ENCODE assay signal across 13 cellular contexts in the genomic region with DNA sequence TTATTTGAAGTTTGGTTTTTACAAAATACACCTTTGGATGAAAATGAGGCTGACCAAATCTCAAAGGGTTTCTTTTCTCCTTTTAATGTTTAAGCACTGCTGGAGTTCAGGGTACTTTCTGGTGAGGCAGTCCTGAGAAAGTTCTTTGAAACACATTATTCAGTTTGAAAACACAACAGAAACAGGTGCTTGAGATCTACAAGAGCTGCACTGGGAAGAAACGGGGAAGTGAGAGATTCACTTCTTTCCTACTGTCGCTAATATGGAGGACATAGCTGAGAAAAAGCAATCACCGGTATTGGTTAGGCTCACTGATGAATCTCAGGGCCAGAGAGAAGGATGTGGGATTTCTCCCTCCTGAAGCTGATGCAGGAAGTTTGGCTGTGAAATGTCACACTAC. TPM values are rescaled to one million over a fixed set of nuclear protein-coding genes. Genes with fewer than 3 reads are reported as not detected.
DNase-seq lines count a peak whose midpoint lies in the region; ATAC-seq, FAIRE-seq and TF ChIP-seq lines count a peak whose summit lies in the region.
"Had no signal": no experiment of that assay in that cellular context is flagged by ENCODE, and none has a peak within 500 bp of the region (broad histone marks: within the 10 kb centered on the region; RNA-seq: fewer than 3 reads in every experiment).

No MANE protein-coding gene starts in this region.

- H3K27ac ChIP-seq in MM.1S (ENCODE audit: low read length): no peak overlapping the region
- no peak overlapping the region for H3K27ac ChIP-seq in A673 (ENCODE audit: low read depth, low read length, poor library complexity, severe bottlenecking)
- H3K27ac ChIP-seq: BLaER1, testis had no signal

- H3F3A ChIP-seq in MM.1S (ENCODE audit: insufficient read depth, low read length): peaks cover 7% of the 10 kb centered on the region; the same call in 1 of the 2 replicates

- H3K9ac ChIP-seq in MM.1S (ENCODE audit: low read length): no peak overlapping the region
- H3K9ac ChIP-seq: BLaER1 had no signal

- no peak for FAIRE-seq in D721Med (lab: Jason Lieb, UNC)
- FAIRE-seq: astrocyte had no signal

- H3K9me2 ChIP-seq in MM.1S (replicated peaks; ENCODE audit: insufficient read depth, low read length): no peaks in the 10 kb centered on the region

- H3K4me1 ChIP-seq in MM.1S (ENCODE audit: low read length): peaks cover 11% of the 10 kb centered on the region
- no peaks in the 10 kb centered on the region for H3K4me1 ChIP-seq in A673 (ENCODE audit: insufficient read depth, low read length, poor library complexity, severe bottlenecking)
- H3K4me1 ChIP-seq: testis had no signal

- peak; percentile 9 for DNase-seq in MM.1S
- no peak for DNase-seq in A673 (ENCODE audit: low spot score)
- DNase-seq in NCI-H2081 (lab: John Stamatoyannopoulos, UW): no peak
- DNase-seq in D721Med (ENCODE audit: insufficient read length, low spot score): no peak
- DNase-seq in nucleus accumbens (lab: John Stamatoyannopoulos, UW): no peak
- DNase-seq: activated CD8-positive, alpha-beta T cell treated with anti-CD3 and anti-CD28 coated beads for 36 hours; NCI-H446; testis had no signal

- no peaks in the 10 kb centered on the region for H3K36me3 ChIP-seq in MM.1S (replicated peaks; ENCODE audit: insufficient read depth, low read length)
- no peaks in the 10 kb centered on the region for H3K36me3 ChIP-seq in A673 (ENCODE audit: insufficient read depth, low read length, poor library complexity, severe bottlenecking)
- H3K36me3 ChIP-seq: BLaER1 had no signal

- H2AFZ ChIP-seq in MM.1S (ENCODE audit: low read length): no peak overlapping the region

- H4K20me1 ChIP-seq in MM.1S (ENCODE audit: insufficient read depth, low read length): no peaks in the 10 kb centered on the region
- H4K20me1 ChIP-seq: BLaER1 had no signal

- H3K4me2 ChIP-seq in MM.1S (ENCODE audit: low read depth, low read length): no peak overlapping the region
- H3K4me2 ChIP-seq: BLaER1 had no signal

- H3K9me3 ChIP-seq in MM.1S (replicated peaks; ENCODE audit: insufficient read depth, low read length): no peaks in the 10 kb centered on the region
- H3K9me3 ChIP-seq in A673 (ENCODE audit: low read depth, low read length, poor library complexity, severe bottlenecking): peaks cover 11% of the 10 kb centered on the region
- H3K9me3 ChIP-seq: testis had no signal

- H3K27me3 ChIP-seq in MM.1S (replicated peaks; ENCODE audit: insufficient read depth, low read length): no peaks in the 10 kb centered on the region
- H3K27me3 ChIP-seq in A673 (replicated peaks; ENCODE audit: insufficient read depth, low read depth, low read length, poor library complexity): no peaks in the 10 kb centered on the region
- H3K27me3 ChIP-seq: BLaER1, testis had no signal

- BruUV-seq in A673 (replicated peaks; lab: Mats Ljungman, UMichigan): no TSS peak

- CTCF ChIA-PET in A673 (lab: Charles Lee): no interaction called here

- no peak overlapping the region for H3K4me3 ChIP-seq in MM.1S (ENCODE audit: low read length)
- no peak overlapping the region for H3K4me3 ChIP-seq in A673 (ENCODE audit: low read depth, low read length, poor library complexity, severe bottlenecking)
- H3K4me3 ChIP-seq: BLaER1, testis had no signal

- intact Hi-C loops in A673 (cut with micrococcal nuclease; ENCODE audit: unreplicated experiment): no loop called here

- peak; percentile 91 for ATAC-seq in GM18498 (IDR thresholded peaks at IDR 0.05; ENCODE audit: unreplicated experiment)
- ATAC-seq in GM19468 (IDR thresholded peaks at IDR 0.05; ENCODE audit: extremely low read depth, unreplicated experiment): peak; percentile 74
- ATAC-seq in HG02943 (IDR thresholded peaks at IDR 0.05; ENCODE audit: low read depth, unreplicated experiment): peak; percentile 78
- ATAC-seq: activated CD8-positive, alpha-beta T cell treated with anti-CD3 and anti-CD28 coated beads for 36 hours had no signal

- H3K79me2 ChIP-seq in MM.1S (ENCODE audit: low read length): no peaks in the 10 kb centered on the region

- TF ChIP-seq CTCF in MM.1S (IDR thresholded peaks at IDR 0.05; ENCODE audit: low read length) (no peak), A673 (conservative IDR thresholded peaks at IDR 0.05; ENCODE audit: low read depth, low read length) (no peak), D721Med (IDR thresholded peaks at IDR 0.05; ENCODE audit: insufficient read depth, missing control alignments) (no peak)

- POLR2A ChIA-PET in A673 (lab: Charles Lee; ENCODE audit: low non-redundant PET): no interaction called here

RNA-seq across cellular contexts. Expression of a gene that starts 22.9 kb away (rescaled TPM):
- total RNA-seq in A673 (2021): 9.5 and 11.4 TPM in 2 replicates
